In the genomic region with DNA sequence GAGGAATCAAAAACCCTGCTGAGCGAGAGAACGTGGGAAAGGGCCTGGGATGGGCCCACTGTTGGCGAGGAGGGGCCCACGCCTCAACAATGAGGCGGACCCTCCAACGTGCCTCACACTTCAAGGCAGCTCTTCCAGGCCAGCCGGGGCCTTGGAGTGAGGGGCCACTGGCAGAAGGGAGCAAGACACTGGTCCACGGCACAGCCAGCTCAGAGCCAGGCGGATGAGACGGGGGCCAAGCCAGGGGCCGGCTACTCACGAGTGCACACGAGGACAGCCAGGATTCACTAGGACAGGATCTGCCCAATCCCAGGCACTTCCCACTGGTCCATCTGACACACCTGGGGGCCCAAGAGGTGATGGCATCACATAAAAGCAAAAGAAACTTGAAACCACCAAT, we compare ENCODE assay signal across 1 cellular context.
TF ChIP-seq lines count a peak whose summit lies in the region.

No MANE protein-coding gene starts in this region.

TF ChIP-seq in WTC11, 78 proteins besides CTCF, POLR2A, EP300 and RAD21 (continued from another document):
- TF ChIP-seq, protein P1, sequence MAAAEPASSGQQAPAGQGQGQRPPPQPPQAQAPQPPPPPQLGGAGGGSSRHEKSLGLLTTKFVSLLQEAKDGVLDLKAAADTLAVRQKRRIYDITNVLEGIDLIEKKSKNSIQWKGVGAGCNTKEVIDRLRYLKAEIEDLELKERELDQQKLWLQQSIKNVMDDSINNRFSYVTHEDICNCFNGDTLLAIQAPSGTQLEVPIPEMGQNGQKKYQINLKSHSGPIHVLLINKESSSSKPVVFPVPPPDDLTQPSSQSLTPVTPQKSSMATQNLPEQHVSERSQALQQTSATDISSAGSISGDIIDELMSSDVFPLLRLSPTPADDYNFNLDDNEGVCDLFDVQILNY (CRISPR knock-in tag; IDR thresholded peaks at IDR 0.05), result no peak
- TF ChIP-seq ZNF532 (CRISPR knock-in tag; IDR thresholded peaks at IDR 0.05; ENCODE audit: borderline replicate concordance) (no peak), NFE2L1 (CRISPR knock-in tag; IDR thresholded peaks at IDR 0.05) (no peak), ATF1 (CRISPR knock-in tag; IDR thresholded peaks at IDR 0.05) (no peak), ZNF416 (CRISPR knock-in tag; IDR thresholded peaks at IDR 0.05) (no peak)
- TF ChIP-seq, protein P2, sequence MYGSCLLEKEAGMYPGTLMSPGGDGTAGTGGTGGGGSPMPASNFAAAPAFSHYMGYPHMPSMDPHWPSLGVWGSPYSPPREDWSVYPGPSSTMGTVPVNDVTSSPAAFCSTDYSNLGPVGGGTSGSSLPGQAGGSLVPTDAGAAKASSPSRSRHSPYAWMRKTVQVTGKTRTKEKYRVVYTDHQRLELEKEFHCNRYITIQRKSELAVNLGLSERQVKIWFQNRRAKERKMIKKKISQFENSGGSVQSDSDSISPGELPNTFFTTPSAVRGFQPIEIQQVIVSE (CRISPR knock-in tag; IDR thresholded peaks at IDR 0.05; ENCODE audit: borderline replicate concordance), result no peak
